ENCODE assay signal across 21 cellular contexts in genomic region chr15:71473751-71474150, GRCh38.
"Had no signal": no experiment of that assay in that cellular context is flagged by ENCODE, and none has a peak within 500 bp of the region (broad histone marks: within the 10 kb centered on the region; RNA-seq: fewer than 3 reads in every experiment).

No MANE protein-coding gene starts in this region.

- H3K4me1 ChIP-seq: gastroesophageal sphincter, left lung, lower lobe of right lung had no signal

- H3K9me3 ChIP-seq: esophagus muscularis mucosa, gastroesophageal sphincter, heart left ventricle, left lung, lower lobe of right lung, mucosa of descending colon had no signal

- H3K36me3 ChIP-seq: esophagus muscularis mucosa, gastroesophageal sphincter, left lung, lower lobe of right lung had no signal

- H3K4me2 ChIP-seq: hepatocyte had no signal

- H3K79me2 ChIP-seq: hepatocyte had no signal

- H3K4me3 ChIP-seq: coronary artery, dorsolateral prefrontal cortex, esophagus muscularis mucosa, gastroesophageal sphincter, heart left ventricle, hepatocyte, left lung, lower lobe of right lung, mucosa of descending colon had no signal

- DNase-seq: dermis blood vessel endothelial cell; dorsolateral prefrontal cortex; effector CD4-positive, alpha-beta T cell; effector memory CD4-positive, alpha-beta T cell; foreskin keratinocyte; heart left ventricle; hypothalamus; immature natural killer cell; islet precursor cell; kidney; kidney glomerular epithelial cell; left lung; left ventricle myocardium superior; lower lobe of right lung; mesenchymal stem cell; mucosa of descending colon; naive B cell had no signal

- H3K27ac ChIP-seq: coronary artery, esophagus muscularis mucosa, foreskin keratinocyte, gastroesophageal sphincter, heart left ventricle, hepatocyte, left lung, lower lobe of right lung had no signal

- ATAC-seq: foreskin keratinocyte, gastroesophageal sphincter, heart left ventricle, left lung, left ventricle myocardium superior, lower lobe of right lung, mucosa of descending colon had no signal

- H2AFZ ChIP-seq: hepatocyte had no signal

- H3K27me3 ChIP-seq: dorsolateral prefrontal cortex, esophagus muscularis mucosa, foreskin keratinocyte, gastroesophageal sphincter, heart left ventricle, hepatocyte, left lung had no signal
